Comparison of ENCODE assay signal across 10 cellular contexts in genomic region chr20:1813101-1813529, GRCh38.
A peak's percentile ranks its signal among the peaks of the same experiment; 100 is the strongest.
DNase-seq lines count a peak whose midpoint lies in the region; ATAC-seq and TF ChIP-seq lines count a peak whose summit lies in the region.
"Had no signal": no experiment of that assay in that cellular context is flagged by ENCODE, and none has a peak within 500 bp of the region (broad histone marks: within the 10 kb centered on the region; RNA-seq: fewer than 3 reads in every experiment).

No MANE protein-coding gene starts in this region.

- CTCF ChIA-PET in GM10248 (lab: Yijun Ruan, JAX) = interaction anchor here (0.9 to 2.5 kb wide), 6 partner anchors 8 to 48 kb away, joined by 3 to 12 read pairs (median 4); no protein-coding TSS in a partner anchor

- H3K9me3 ChIP-seq in transverse colon = no peaks in the 10 kb centered on the region

- H3K4me3 ChIP-seq in choroid plexus epithelial cell (ENCODE audit: low read depth, low read length) (no peak overlapping the region), transverse colon (no peak overlapping the region)

- WGBS in transverse colon (ENCODE audit: low coverage in 1 of 2), 2 donors = 38% methylated on average over 7 of the region's 7 CpGs; no CpG with 5 or more reads in 1 of the 2 donors

- TF ChIP-seq CTCF in choroid plexus epithelial cell (conservative IDR thresholded peaks at IDR 0.05; ENCODE audit: low read depth, low read length) (no peak), transverse colon (IDR thresholded peaks at IDR 0.05) (no peak), GM10248 (IDR thresholded peaks at IDR 0.05; ENCODE audit: control extremely low read depth, extremely low read depth, low read depth, missing control alignments) (no peak)

- in situ Hi-C loops in transverse colon (cut with MboI; ENCODE audit: low pct_ligation_motif_present in 1 of 4, low pct_unique_long_range_greater_than_20kb in 1 of 4, low sequenced_read_pairs in 3 of 4) = no loop called here

- TF ChIP-seq EP300 in transverse colon (IDR thresholded peaks at IDR 0.05; ENCODE audit: low read depth) = no peak

- POLR2A ChIA-PET in GM10248 (lab: Yijun Ruan, JAX) = no interaction called here

- H3K4me1 ChIP-seq in transverse colon = peaks cover 4 to 48% (median 17%) of the 10 kb centered on the region in 4 donors

- ATAC-seq in left lobe of liver (peak; percentile 74), GM21360 (IDR thresholded peaks at IDR 0.05; ENCODE audit: unreplicated experiment) (no peak)

- H3K27me3 ChIP-seq in transverse colon = no peaks in the 10 kb centered on the region

- H3K27ac ChIP-seq in transverse colon = peak overlapping the region in 2 of 4 donors; percentile 10 to 30

- TF ChIP-seq POLR2A in transverse colon (IDR thresholded peaks at IDR 0.05) = no peak

- H3K36me3 ChIP-seq in transverse colon = no peaks in the 10 kb centered on the region

- intact Hi-C loops in transverse colon (cut with DNase I; ENCODE audit: low total_unique reads) = no loop called here

- DNase-seq in HT1080 (ENCODE audit: low read depth) = peak; percentile 85
- DNase-seq in choroid plexus epithelial cell (ENCODE audit: low read depth) = peak; percentile 81
- peak; percentile 69 for DNase-seq in left lobe of liver (ENCODE audit: low spot score)
- peak; percentile 35 for DNase-seq in transverse colon
- no peak for DNase-seq in GM10248 (ENCODE audit: extremely low spot score)
- DNase-seq in stimulated activated naive CD4-positive, alpha-beta T cell treated with Interleukin-2 at 50 U/mL for 16 hours (lab: John Stamatoyannopoulos, UW) = no peak
- DNase-seq in DMS79 (lab: John Stamatoyannopoulos, UW) = no peak
- DNase-seq: NCI-H446 treated with DMSO at 0.1 percent for 48 hours, small intestine had no signal

Comparison
In these comparisons a context has a peak if more than half of its experiments do, and no peak if none do; other contexts are left out.
1. DNase-seq: peak in HT1080 (single experiment), choroid plexus epithelial cell (single experiment), left lobe of liver (single experiment) and transverse colon (single experiment); none in GM10248 (single experiment), stimulated activated naive CD4-positive, alpha-beta T cell treated with Interleukin-2 at 50 U/mL for 16 hours (single experiment) and DMS79 (single experiment).